In genomic region chr16:396605-397004, GRCh38 we compare ENCODE assay signal across 8 cellular contexts. TPM values are rescaled to one million over a fixed set of nuclear protein-coding genes. Genes with fewer than 3 reads are reported as not detected.
A peak's percentile ranks its signal among the peaks of the same experiment; 100 is the strongest.
DNase-seq lines count a peak whose midpoint lies in the region; ATAC-seq and TF ChIP-seq lines count a peak whose summit lies in the region.

No MANE protein-coding gene starts in this region.

- peak overlapping the region; percentile 82 to 87 for H3K4me3 Mint-ChIP-seq in activated T-cell treated with anti-CD3 and anti-CD28 coated beads, Interleukin-2, amount 50 U/mL, for 72 hours

- intact Hi-C loops in heart right ventricle (cut with DNase I) (loop anchor here in 2 of 10 donors (1.0 to 10.0 kb wide), 2 partner anchors 34 to 88 kb away; no protein-coding TSS in a partner anchor), psoas muscle (cut with DNase I) (loop anchor here in 1 of 2 donors (5.0 kb wide), 1 partner anchor 131 kb away; the partner anchor contains the start of gene CAPN15)

- H3K9me3 Mint-ChIP-seq in activated T-cell treated with anti-CD3 and anti-CD28 coated beads, Interleukin-2, amount 50 U/mL, for 72 hours: peaks cover 0 to 3% of the 10 kb centered on the region in 2 donors

- H3K27me3 Mint-ChIP-seq in activated T-cell treated with anti-CD3 and anti-CD28 coated beads, Interleukin-2, amount 50 U/mL, for 72 hours (ENCODE audit: low read depth): no peaks in the 10 kb centered on the region

- H3K36me3 ChIP-seq in heart right ventricle: peaks cover 0 to 14% (median 0%) of the 10 kb centered on the region in 9 donors
- H3K36me3 ChIP-seq in psoas muscle (ENCODE audit: insufficient read depth in 1 of 2, low read depth in 1 of 2): peaks cover 0 to 3% of the 10 kb centered on the region in 2 donors

- H3K27me3 ChIP-seq in heart right ventricle (no peaks in the 10 kb centered on the region), psoas muscle (ENCODE audit: insufficient read depth in 3 of 3, low read length in 2 of 3) (no peaks in the 10 kb centered on the region)

- TF ChIP-seq CTCF in heart right ventricle (IDR thresholded peaks at IDR 0.05) (no peak), psoas muscle (IDR thresholded peaks at IDR 0.05) (no peak)

- peaks cover 0 to 5% (median 0%) of the 10 kb centered on the region in 11 donors for H3K9me3 ChIP-seq in heart right ventricle
- H3K9me3 ChIP-seq in psoas muscle: no peaks in the 10 kb centered on the region

- peaks cover 34% of the 10 kb centered on the region for H3K4me1 Mint-ChIP-seq in activated T-cell treated with anti-CD3 and anti-CD28 coated beads, Interleukin-2, amount 50 U/mL, for 72 hours (ENCODE audit: low read depth)

- no peak for ATAC-seq in activated T-cell treated with anti-CD3 and anti-CD28 coated beads, Interleukin-2, amount 50 U/mL, for 72 hours (replicated peaks in 1 of 2)
- ATAC-seq in heart right ventricle (peak in 4 of 8 donors; percentile 19 to 37 (median 32)), psoas muscle (peak in 1 of 4 donors; percentile 24), HG03175 (IDR thresholded peaks at IDR 0.05; ENCODE audit: unreplicated experiment) (no peak)

- peak; percentile 19 to 45 for DNase-seq in NCI-H2081 (lab: John Stamatoyannopoulos, UW)
- no peak for DNase-seq in NCI-H2081 treated with DMSO at 0.1 percent for 48 hours (lab: John Stamatoyannopoulos, UW)
- DNase-seq in Kasumi-1 (lab: John Stamatoyannopoulos, UW): peak; percentile 25 to 45
- no peak for DNase-seq in activated T-cell treated with anti-CD3 and anti-CD28 coated beads, Interleukin-2, amount 50 U/mL, for 72 hours
- no peak for DNase-seq in heart right ventricle
- peak in 1 of 2 donors; percentile 67 for DNase-seq in psoas muscle
- no peak for DNase-seq in COR-L47 (lab: John Stamatoyannopoulos, UW)

- H3K4me3 ChIP-seq in heart right ventricle (peak overlapping the region in 9 of 10 donors; percentile 54 to 72 (median 65)), psoas muscle (peak overlapping the region; percentile 71)

- peak overlapping the region; percentile 51 to 91 (median 82) for H3K27ac ChIP-seq in heart right ventricle
- H3K27ac ChIP-seq in psoas muscle: peak overlapping the region; percentile 73

- H3K4me1 ChIP-seq in heart right ventricle: peaks cover 2 to 36% (median 22%) of the 10 kb centered on the region in 9 donors
- H3K4me1 ChIP-seq in psoas muscle: peaks cover 17% of the 10 kb centered on the region

- WGBS in heart right ventricle, 2 donors: 4% methylated on average over 22 of the region's 22 CpGs
- WGBS in psoas muscle, 3 donors: 3 to 15% (median 9%) methylated on average over 22 of the region's 22 CpGs

- H3K27ac Mint-ChIP-seq in activated T-cell treated with anti-CD3 and anti-CD28 coated beads, Interleukin-2, amount 50 U/mL, for 72 hours: peak overlapping the region; percentile 80

- no peaks in the 10 kb centered on the region for H3K36me3 Mint-ChIP-seq in activated T-cell treated with anti-CD3 and anti-CD28 coated beads, Interleukin-2, amount 50 U/mL, for 72 hours (ENCODE audit: insufficient read depth in 2 of 2)

RNA-seq across cellular contexts. Expression of gene NME4, which starts 0.4 kb away (rescaled TPM):
- 10 to 100 TPM; 24.6 to 27.6 TPM for total RNA-seq in activated T-cell treated with anti-CD3 and anti-CD28 coated beads, Interleukin-2, amount 50 U/mL, for 72 hours
- total RNA-seq in heart right ventricle (10 to 100 TPM; 57.8 to 97.0 (median 75.4) TPM), psoas muscle (10 to 100 TPM; 19.5 to 39.7 (median 29.6) TPM)
- polyA plus RNA-seq in heart right ventricle (10 to 100 TPM; 48.1 to 97.2 TPM), psoas muscle (10 to 100 TPM; 16.0 to 30.7 (median 22.7) TPM)

RNA-seq across cellular contexts. Expression of gene DECR2, which starts 5.1 kb away (rescaled TPM):
- total RNA-seq in activated T-cell treated with anti-CD3 and anti-CD28 coated beads, Interleukin-2, amount 50 U/mL, for 72 hours: 10 to 100 TPM in 1 of 2 donors, 1 to 10 TPM in 1; 7.5 to 10.6 TPM
- total RNA-seq in heart right ventricle: 10 to 100 TPM in 7 of 10 donors, 1 to 10 TPM in 3; 7.0 to 17.4 (median 11.6) TPM
- polyA plus RNA-seq in heart right ventricle: 10 to 100 TPM in 1 of 2 donors, 1 to 10 TPM in 1; 9.3 to 26.0 TPM
- total RNA-seq in psoas muscle: 10 to 100 TPM; 13.9 to 22.9 (median 19.6) TPM
- 10 to 100 TPM; 14.1 to 18.1 (median 15.8) TPM for polyA plus RNA-seq in psoas muscle

RNA-seq across cellular contexts. Expression of gene PGAP6, which starts 14.8 kb away (rescaled TPM):
- 10 to 100 TPM; 29.7 to 39.7 TPM for total RNA-seq in activated T-cell treated with anti-CD3 and anti-CD28 coated beads, Interleukin-2, amount 50 U/mL, for 72 hours
- total RNA-seq in heart right ventricle: 10 to 100 TPM; 27.1 to 57.3 (median 33.1) TPM
- 10 to 100 TPM; 27.8 to 45.3 TPM for polyA plus RNA-seq in heart right ventricle
- total RNA-seq in psoas muscle: 10 to 100 TPM; 27.2 to 34.7 (median 32.2) TPM
- polyA plus RNA-seq in psoas muscle: 10 to 100 TPM; 26.0 to 46.9 (median 42.1) TPM

RNA-seq across cellular contexts. Expression of gene MRPL28, which starts 26.3 kb away (rescaled TPM):
- 10 to 100 TPM; 54.5 to 73.2 TPM for total RNA-seq in activated T-cell treated with anti-CD3 and anti-CD28 coated beads, Interleukin-2, amount 50 U/mL, for 72 hours
- total RNA-seq in heart right ventricle (10 to 100 TPM; 64.9 to 78.6 (median 74.6) TPM), psoas muscle (10 to 100 TPM; 55.4 to 68.8 (median 55.9) TPM)
- polyA plus RNA-seq in heart right ventricle (100 to 1,000 TPM; 134 to 169 TPM), psoas muscle (100 to 1,000 TPM in 1 of 3 donors, 10 to 100 TPM in 2; 67.1 to 126 (median 86.8) TPM)

RNA-seq across cellular contexts. Expression of gene RAB11FIP3, which starts 28.8 kb away (rescaled TPM):
- 10 to 100 TPM; 39.7 to 40.5 TPM for total RNA-seq in activated T-cell treated with anti-CD3 and anti-CD28 coated beads, Interleukin-2, amount 50 U/mL, for 72 hours
- total RNA-seq in heart right ventricle (10 to 100 TPM; 16.6 to 40.3 (median 30.4) TPM), psoas muscle (10 to 100 TPM; 44.7 to 89.5 (median 71.5) TPM)
- polyA plus RNA-seq in heart right ventricle (10 to 100 TPM; 22.7 to 28.5 TPM), psoas muscle (10 to 100 TPM; 20.3 to 26.1 (median 26.1) TPM)

Comparison
In these comparisons a context has a peak if more than half of its experiments do, and no peak if none do; other contexts are left out.
1. DNase-seq: peak in NCI-H2081 (2 of 2) and Kasumi-1 (2 of 2); none in NCI-H2081 treated with DMSO at 0.1 percent for 48 hours (single experiment), activated T-cell treated with anti-CD3 and anti-CD28 coated beads, Interleukin-2, amount 50 U/mL, for 72 hours (0 of 2), heart right ventricle (0 of 2) and COR-L47 (single experiment).